In the genomic region with DNA sequence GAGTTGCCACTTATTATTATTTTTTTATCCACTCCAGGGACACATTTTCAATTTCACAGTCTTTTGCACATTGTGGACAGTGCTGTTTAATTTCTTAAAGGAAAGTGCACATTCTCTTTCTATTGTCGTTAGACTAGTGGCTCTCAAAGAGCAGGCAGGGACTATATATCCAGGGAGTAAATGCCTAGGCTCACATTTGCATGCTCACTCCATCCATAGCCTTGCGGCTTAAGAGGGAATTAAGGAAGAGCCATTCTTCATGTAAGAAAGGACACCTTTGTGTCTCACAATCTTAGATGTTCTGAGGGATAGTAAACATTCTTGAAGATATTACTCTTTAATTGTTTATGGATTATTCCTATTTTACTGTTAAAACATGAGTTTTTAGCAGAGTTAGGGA, we compare ENCODE assay signal across 17 cellular contexts.
"Had no signal": no experiment of that assay in that cellular context is flagged by ENCODE, and none has a peak within 500 bp of the region (broad histone marks: within the 10 kb centered on the region; RNA-seq: fewer than 3 reads in every experiment).

No MANE protein-coding gene starts in this region.

- H3K4me2 ChIP-seq: hepatocyte had no signal

- H3K36me3 Mint-ChIP-seq: naive thymus-derived CD8-positive, alpha-beta T cell had no signal

- H3K27me3 Mint-ChIP-seq: stimulated activated naive CD8-positive, alpha-beta T cell treated with anti-CD3 and anti-CD28 coated beads, Interleukin-15, Interleukin-2, amounts not matched to agents 100 ng/mL and 50 ng/mL, for 24 hours had no signal

- FAIRE-seq: urothelium cell line had no signal

- H3K4me1 Mint-ChIP-seq: naive thymus-derived CD8-positive, alpha-beta T cell had no signal

- H2AFZ ChIP-seq: hepatocyte had no signal

- H3K27ac ChIP-seq: ascending aorta, hepatocyte, neutrophil had no signal

- H3K4me3 ChIP-seq: ascending aorta, hepatocyte, tibial nerve had no signal

- H3K27ac Mint-ChIP-seq: naive thymus-derived CD8-positive, alpha-beta T cell; stimulated activated naive CD8-positive, alpha-beta T cell treated with anti-CD3 and anti-CD28 coated beads, Interleukin-15, Interleukin-2, amounts not matched to agents 100 ng/mL and 50 ng/mL, for 24 hours had no signal

- H3K27me3 ChIP-seq: ascending aorta, hepatocyte, neutrophil, tibial nerve had no signal

- ATAC-seq: naive thymus-derived CD8-positive, alpha-beta T cell had no signal

- H3K36me3 ChIP-seq: ascending aorta, neutrophil, tibial nerve had no signal

- H3K4me3 Mint-ChIP-seq: naive thymus-derived CD8-positive, alpha-beta T cell; stimulated activated naive CD8-positive, alpha-beta T cell treated with anti-CD3 and anti-CD28 coated beads, Interleukin-15, Interleukin-2, amounts not matched to agents 100 ng/mL and 50 ng/mL, for 24 hours had no signal

- H3K79me2 ChIP-seq: hepatocyte had no signal

- H3K9me3 ChIP-seq: ascending aorta, neutrophil, tibial nerve had no signal

- DNase-seq: activated CD4-positive, alpha-beta T cell treated with anti-CD3 and anti-CD28 coated beads, Interleukin-2, amount 50 U/mL, for 1 hour; activated CD4-positive, CD25-positive, alpha-beta regulatory T cell treated with anti-CD3 and anti-CD28 coated beads, Interleukin-2, amount 50 U/mL, for 72 hours; activated CD8-positive, alpha-beta memory T cell treated with anti-CD3 and anti-CD28 coated beads, Interleukin-2, amount 50 U/mL, for 48 hours; activated effector memory CD4-positive, alpha-beta T cell treated with Interleukin-2 at 50 U/mL for 16 hours; activated naive CD4-positive, alpha-beta T cell treated with anti-CD3 and anti-CD28 coated beads, Interleukin-2, amount 50 U/mL, for 16 hours; activated T-cell treated with anti-CD3 and anti-CD28 coated beads, Interleukin-2, amount 50 U/mL, for 48 hours; dermis blood vessel endothelial cell; effector memory CD4-positive, alpha-beta T cell; naive thymus-derived CD8-positive, alpha-beta T cell; posterior cingulate gyrus; retina had no signal
